1 cellular context compared by ENCODE assay signal in the genomic region with DNA sequence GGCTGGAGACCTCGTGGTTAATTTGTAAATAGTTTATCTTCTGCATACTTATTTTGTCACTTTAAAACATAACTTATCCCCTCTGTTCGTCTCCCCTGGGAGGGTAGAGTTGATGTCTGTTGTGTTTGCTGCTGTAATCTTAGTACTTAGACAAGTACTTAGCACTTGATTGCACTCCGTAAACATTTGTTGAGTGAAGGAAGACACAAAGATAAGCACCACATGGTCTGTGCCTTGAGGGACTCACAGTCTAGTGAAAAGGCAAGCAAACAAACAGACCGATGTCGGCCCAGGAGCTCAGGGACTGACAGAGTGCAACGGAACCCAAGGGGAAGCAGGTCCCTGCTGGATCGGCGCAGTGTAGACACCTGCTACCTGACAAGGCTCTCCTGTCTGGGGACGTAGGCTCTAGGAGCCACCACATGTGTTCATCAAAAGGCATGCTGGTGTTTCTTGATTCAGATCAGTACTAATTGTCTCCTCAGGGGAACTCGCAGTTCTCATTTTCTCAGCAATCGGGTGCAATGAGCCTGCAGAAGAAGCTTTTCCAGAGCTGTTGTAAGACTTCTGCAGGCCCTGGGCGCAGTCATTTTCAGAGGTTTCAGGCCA.
TF ChIP-seq lines count a peak whose summit lies in the region.

No MANE protein-coding gene starts in this region.

TF ChIP-seq in GM23338, 12 proteins besides CTCF, POLR2A, EP300 and RAD21 (continued from another document):
- TF ChIP-seq, protein P1, sequence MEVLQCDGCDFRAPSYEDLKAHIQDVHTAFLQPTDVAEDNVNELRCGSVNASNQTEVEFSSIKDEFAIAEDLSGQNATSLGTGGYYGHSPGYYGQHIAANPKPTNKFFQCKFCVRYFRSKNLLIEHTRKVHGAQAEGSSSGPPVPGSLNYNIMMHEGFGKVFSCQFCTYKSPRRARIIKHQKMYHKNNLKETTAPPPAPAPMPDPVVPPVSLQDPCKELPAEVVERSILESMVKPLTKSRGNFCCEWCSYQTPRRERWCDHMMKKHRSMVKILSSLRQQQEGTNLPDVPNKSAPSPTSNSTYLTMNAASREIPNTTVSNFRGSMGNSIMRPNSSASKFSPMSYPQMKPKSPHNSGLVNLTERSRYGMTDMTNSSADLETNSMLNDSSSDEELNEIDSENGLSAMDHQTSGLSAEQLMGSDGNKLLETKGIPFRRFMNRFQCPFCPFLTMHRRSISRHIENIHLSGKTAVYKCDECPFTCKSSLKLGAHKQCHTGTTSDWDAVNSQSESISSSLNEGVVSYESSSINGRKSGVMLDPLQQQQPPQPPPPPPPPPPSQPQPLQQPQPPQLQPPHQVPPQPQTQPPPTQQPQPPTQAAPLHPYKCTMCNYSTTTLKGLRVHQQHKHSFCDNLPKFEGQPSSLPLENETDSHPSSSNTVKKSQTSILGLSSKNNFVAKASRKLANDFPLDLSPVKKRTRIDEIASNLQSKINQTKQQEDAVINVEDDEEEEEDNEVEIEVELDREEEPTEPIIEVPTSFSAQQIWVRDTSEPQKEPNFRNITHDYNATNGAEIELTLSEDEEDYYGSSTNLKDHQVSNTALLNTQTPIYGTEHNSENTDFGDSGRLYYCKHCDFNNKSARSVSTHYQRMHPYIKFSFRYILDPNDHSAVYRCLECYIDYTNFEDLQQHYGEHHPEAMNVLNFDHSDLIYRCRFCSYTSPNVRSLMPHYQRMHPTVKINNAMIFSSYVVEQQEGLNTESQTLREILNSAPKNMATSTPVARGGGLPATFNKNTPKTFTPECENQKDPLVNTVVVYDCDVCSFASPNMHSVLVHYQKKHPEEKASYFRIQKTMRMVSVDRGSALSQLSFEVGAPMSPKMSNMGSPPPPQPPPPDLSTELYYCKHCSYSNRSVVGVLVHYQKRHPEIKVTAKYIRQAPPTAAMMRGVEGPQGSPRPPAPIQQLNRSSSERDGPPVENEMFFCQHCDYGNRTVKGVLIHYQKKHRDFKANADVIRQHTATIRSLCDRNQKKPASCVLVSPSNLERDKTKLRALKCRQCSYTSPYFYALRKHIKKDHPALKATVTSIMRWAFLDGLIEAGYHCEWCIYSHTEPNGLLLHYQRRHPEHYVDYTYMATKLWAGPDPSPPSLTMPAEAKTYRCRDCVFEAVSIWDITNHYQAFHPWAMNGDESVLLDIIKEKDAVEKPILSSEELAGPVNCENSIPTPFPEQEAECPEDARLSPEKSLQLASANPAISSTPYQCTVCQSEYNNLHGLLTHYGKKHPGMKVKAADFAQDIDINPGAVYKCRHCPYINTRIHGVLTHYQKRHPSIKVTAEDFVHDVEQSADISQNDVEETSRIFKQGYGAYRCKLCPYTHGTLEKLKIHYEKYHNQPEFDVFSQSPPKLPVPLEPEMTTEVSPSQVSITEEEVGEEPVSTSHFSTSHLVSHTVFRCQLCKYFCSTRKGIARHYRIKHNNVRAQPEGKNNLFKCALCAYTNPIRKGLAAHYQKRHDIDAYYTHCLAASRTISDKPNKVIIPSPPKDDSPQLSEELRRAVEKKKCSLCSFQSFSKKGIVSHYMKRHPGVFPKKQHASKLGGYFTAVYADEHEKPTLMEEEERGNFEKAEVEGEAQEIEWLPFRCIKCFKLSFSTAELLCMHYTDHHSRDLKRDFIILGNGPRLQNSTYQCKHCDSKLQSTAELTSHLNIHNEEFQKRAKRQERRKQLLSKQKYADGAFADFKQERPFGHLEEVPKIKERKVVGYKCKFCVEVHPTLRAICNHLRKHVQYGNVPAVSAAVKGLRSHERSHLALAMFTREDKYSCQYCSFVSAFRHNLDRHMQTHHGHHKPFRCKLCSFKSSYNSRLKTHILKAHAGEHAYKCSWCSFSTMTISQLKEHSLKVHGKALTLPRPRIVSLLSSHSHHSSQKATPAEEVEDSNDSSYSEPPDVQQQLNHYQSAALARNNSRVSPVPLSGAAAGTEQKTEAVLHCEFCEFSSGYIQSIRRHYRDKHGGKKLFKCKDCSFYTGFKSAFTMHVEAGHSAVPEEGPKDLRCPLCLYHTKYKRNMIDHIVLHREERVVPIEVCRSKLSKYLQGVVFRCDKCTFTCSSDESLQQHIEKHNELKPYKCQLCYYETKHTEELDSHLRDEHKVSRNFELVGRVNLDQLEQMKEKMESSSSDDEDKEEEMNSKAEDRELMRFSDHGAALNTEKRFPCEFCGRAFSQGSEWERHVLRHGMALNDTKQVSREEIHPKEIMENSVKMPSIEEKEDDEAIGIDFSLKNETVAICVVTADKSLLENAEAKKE (CRISPR knock-in tag; IDR thresholded peaks at IDR 0.05) = no peak
- no peak for TF ChIP-seq EZH2phosphoT487 (IDR thresholded peaks at IDR 0.05; ENCODE audit: unreplicated experiment)
- no peak for TF ChIP-seq STAT1 (IDR thresholded peaks at IDR 0.05; ENCODE audit: unreplicated experiment)
- TF ChIP-seq ZNF114 (CRISPR knock-in tag; IDR thresholded peaks at IDR 0.05) = no peak
- TF ChIP-seq CREB1 (CRISPR knock-in tag; IDR thresholded peaks at IDR 0.05; ENCODE audit: low read depth) = no peak
- TF ChIP-seq EZH2 (IDR thresholded peaks at IDR 0.05; ENCODE audit: low read depth, unreplicated experiment) = no peak
- no peak for TF ChIP-seq NANOG (IDR thresholded peaks at IDR 0.05; ENCODE audit: borderline replicate concordance)
